33 cellular contexts compared by ENCODE assay signal in the genomic region with DNA sequence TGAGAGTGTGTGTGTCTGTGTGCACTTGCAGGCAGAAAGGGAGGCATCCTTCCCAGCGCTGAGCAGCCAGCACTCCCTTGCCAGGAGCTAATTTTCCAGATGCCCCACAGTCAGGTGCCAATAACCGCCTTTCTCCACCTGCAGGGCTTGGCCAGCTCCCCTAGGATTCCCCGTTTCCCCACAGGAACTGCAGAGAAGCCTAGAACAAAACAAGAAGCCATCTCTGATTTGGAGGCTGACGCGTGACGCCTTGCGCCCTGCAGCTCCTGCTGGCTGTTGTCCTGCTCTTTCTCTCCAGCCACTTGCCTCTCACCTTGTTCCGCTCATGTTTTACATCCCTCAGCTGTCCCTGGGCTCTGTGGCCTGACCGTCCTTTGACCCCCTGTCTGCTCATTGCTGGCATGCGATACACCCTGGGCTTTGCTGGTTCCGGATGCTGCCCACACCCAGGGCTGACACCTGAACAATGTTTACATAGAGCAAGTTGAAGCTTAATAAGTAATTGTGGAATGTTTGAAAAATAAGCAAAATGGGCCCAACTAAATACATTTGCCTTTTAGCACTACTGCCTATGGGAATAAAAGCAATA.
DNase-seq lines count a peak whose midpoint lies in the region; ATAC-seq and TF ChIP-seq lines count a peak whose summit lies in the region.
"Had no signal": no experiment of that assay in that cellular context is flagged by ENCODE, and none has a peak within 500 bp of the region (broad histone marks: within the 10 kb centered on the region; RNA-seq: fewer than 3 reads in every experiment).

No MANE protein-coding gene starts in this region.

- ATAC-seq in heart left ventricle (peak in 3 of 4 donors; percentile 16 to 73 (median 42)), GM21576 (IDR thresholded peaks at IDR 0.05; ENCODE audit: unreplicated experiment) (no peak)
- ATAC-seq: activated CD8-positive, alpha-beta memory T cell treated with anti-CD3 and anti-CD28 coated beads, Interleukin-2, amount 10 ng/mL, durations not matched to agents 7 days and 5 days; activated naive CD8-positive, alpha-beta T cell treated with anti-CD3 and anti-CD28 coated beads, Interleukin-2, amount 50 U/mL, for 24 hours; left colon; sciatic nerve had no signal

- DNase-seq in heart left ventricle (no peak), left ventricle myocardium inferior (no peak), kidney tubule cell (ENCODE audit: low spot score) (peak; percentile 65), Caco-2 (no peak)
- no peak for DNase-seq in effector CD8-positive, alpha-beta T cell (lab: John Stamatoyannopoulos, UW)
- no peak for DNase-seq in activated CD4-positive, alpha-beta T cell treated with anti-CD3 and anti-CD28 coated beads, Interleukin-2, amount 10 ng/mL, durations not matched to agents 24 days and 14 days
- DNase-seq: activated CD4-positive, alpha-beta T cell treated with anti-CD3 and anti-CD28 coated beads, Interleukin-2, amount 10 ng/mL, durations not matched to agents 7 days and 5 days; activated CD8-positive, alpha-beta memory T cell treated with anti-CD3 and anti-CD28 coated beads, Interleukin-2, amount 10 ng/mL, durations not matched to agents 7 days and 5 days; activated naive CD8-positive, alpha-beta T cell treated with anti-CD3 and anti-CD28 coated beads, Interleukin-2, amount 50 U/mL, for 24 hours; activated T-cell treated with anti-CD3 and anti-CD28 coated beads, Interleukin-2, amount 50 U/mL, for 48 hours; AML-193; CD4-positive, alpha-beta T cell; DMS53; effector CD4-positive, alpha-beta T cell; GDM1; H7; KBM-7; left colon; mesendoderm; MG63; NCI-H1417; NCI-H526; Peyer's patch; stimulated activated naive CD4-positive, alpha-beta T cell; SW 1271; T-helper 9 cell; testis; uterus had no signal

- H3K36me3 ChIP-seq in heart left ventricle (no peaks in the 10 kb centered on the region), left ventricle myocardium inferior (no peaks in the 10 kb centered on the region), Caco-2 (ENCODE audit: control insufficient read depth, insufficient read depth, low read length) (no peaks in the 10 kb centered on the region)
- H3K36me3 ChIP-seq: MG63, Peyer's patch, uterus had no signal

- peaks cover 2% of the 10 kb centered on the region for H3K27me3 Mint-ChIP-seq in brain
- H3K27me3 Mint-ChIP-seq in activated CD4-positive, alpha-beta T cell treated with anti-CD3 and anti-CD28 coated beads, Interleukin-2, amount 10 ng/mL, durations not matched to agents 24 days and 14 days, result no peaks in the 10 kb centered on the region
- peaks cover 16% of the 10 kb centered on the region for H3K27me3 Mint-ChIP-seq in Caco-2 (ENCODE audit: insufficient read depth, unreplicated experiment)
- H3K27me3 Mint-ChIP-seq: activated CD4-positive, alpha-beta T cell treated with anti-CD3 and anti-CD28 coated beads, Interleukin-2, amount 10 ng/mL, durations not matched to agents 7 days and 5 days had no signal

- H3K27ac Mint-ChIP-seq in brain (peak overlapping the region in 3 of 5 experiments; percentile 19 to 90 (median 54)), Caco-2 (ENCODE audit: unreplicated experiment) (no peak overlapping the region)
- no peak overlapping the region for H3K27ac Mint-ChIP-seq in activated CD4-positive, alpha-beta T cell treated with anti-CD3 and anti-CD28 coated beads, Interleukin-2, amount 10 ng/mL, durations not matched to agents 24 days and 14 days
- H3K27ac Mint-ChIP-seq: activated CD4-positive, alpha-beta T cell treated with anti-CD3 and anti-CD28 coated beads, Interleukin-2, amount 10 ng/mL, durations not matched to agents 7 days and 5 days; activated CD8-positive, alpha-beta memory T cell treated with anti-CD3 and anti-CD28 coated beads, Interleukin-2, amount 10 ng/mL, durations not matched to agents 7 days and 5 days; activated naive CD8-positive, alpha-beta T cell treated with anti-CD3 and anti-CD28 coated beads, Interleukin-2, amount 50 U/mL, for 24 hours; CD4-positive, alpha-beta T cell had no signal

- peaks cover 35% of the 10 kb centered on the region for H3K36me3 Mint-ChIP-seq in brain
- H3K36me3 Mint-ChIP-seq in activated CD4-positive, alpha-beta T cell treated with anti-CD3 and anti-CD28 coated beads, Interleukin-2, amount 10 ng/mL, durations not matched to agents 24 days and 14 days (ENCODE audit: low read depth), result no peaks in the 10 kb centered on the region
- no peaks in the 10 kb centered on the region for H3K36me3 Mint-ChIP-seq in Caco-2 (ENCODE audit: insufficient read depth, unreplicated experiment)
- H3K36me3 Mint-ChIP-seq: activated CD8-positive, alpha-beta memory T cell treated with anti-CD3 and anti-CD28 coated beads, Interleukin-2, amount 10 ng/mL, durations not matched to agents 7 days and 5 days had no signal

- H3K27ac ChIP-seq in heart left ventricle (no peak overlapping the region), left ventricle myocardium inferior (replicated peaks) (no peak overlapping the region)
- H3K27ac ChIP-seq: epithelial cell of prostate, Peyer's patch, testis, uterus, VCaP had no signal

- H3K4me1 ChIP-seq in heart left ventricle, result no peaks in the 10 kb centered on the region
- no peaks in the 10 kb centered on the region for H3K4me1 ChIP-seq in left ventricle myocardium inferior
- no peaks in the 10 kb centered on the region for H3K4me1 ChIP-seq in Caco-2
- H3K4me1 ChIP-seq: Peyer's patch, testis, uterus had no signal

- H3K27me3 ChIP-seq in heart left ventricle (no peaks in the 10 kb centered on the region), left ventricle myocardium inferior (ENCODE audit: low read depth) (no peaks in the 10 kb centered on the region), Caco-2 (replicated peaks; ENCODE audit: control insufficient read depth, insufficient read depth, low read length) (no peaks in the 10 kb centered on the region; the same call in 1 of the 2 replicates)
- H3K27me3 ChIP-seq: MG63, Peyer's patch, testis, uterus had no signal

- H3K4me3 Mint-ChIP-seq in brain (peak overlapping the region in 1 of 5 experiments; percentile 2), Caco-2 (ENCODE audit: unreplicated experiment) (no peak overlapping the region)
- H3K4me3 Mint-ChIP-seq in activated CD4-positive, alpha-beta T cell treated with anti-CD3 and anti-CD28 coated beads, Interleukin-2, amount 10 ng/mL, durations not matched to agents 24 days and 14 days, result no peak overlapping the region
- H3K4me3 Mint-ChIP-seq: activated CD4-positive, alpha-beta T cell treated with anti-CD3 and anti-CD28 coated beads, Interleukin-2, amount 10 ng/mL, durations not matched to agents 7 days and 5 days; activated CD8-positive, alpha-beta memory T cell treated with anti-CD3 and anti-CD28 coated beads, Interleukin-2, amount 10 ng/mL, durations not matched to agents 7 days and 5 days; activated naive CD8-positive, alpha-beta T cell treated with anti-CD3 and anti-CD28 coated beads, Interleukin-2, amount 50 U/mL, for 24 hours; CD4-positive, alpha-beta T cell had no signal

- no peak for TF ChIP-seq CTCF in heart left ventricle (IDR thresholded peaks at IDR 0.05)
- no peak for TF ChIP-seq CTCF in left ventricle myocardium inferior (IDR thresholded peaks at IDR 0.05; ENCODE audit: borderline replicate concordance)
- TF ChIP-seq CTCF in brain (conservative IDR thresholded peaks at IDR 0.05), result no peak
- no peak for TF ChIP-seq CTCF in Caco-2 (IDR thresholded peaks at IDR 0.05; ENCODE audit: insufficient read depth in 1 of 2, low read depth in 1 of 2, low read length in 1 of 2, severe bottlenecking in 1 of 2, unreplicated experiment in 1 of 2)

- intact Hi-C loops in heart left ventricle (cut with DNase I), result no loop called here
- intact Hi-C loops in left ventricle myocardium inferior (cut with micrococcal nuclease), result no loop called here
- intact Hi-C loops in activated CD4-positive, alpha-beta T cell treated with anti-CD3 and anti-CD28 coated beads, Interleukin-2, amount 10 ng/mL, durations not matched to agents 24 days and 14 days (cut with micrococcal nuclease), result no loop called here
- intact Hi-C loops in Caco-2 (cut with micrococcal nuclease; ENCODE audit: unreplicated experiment), result no loop called here

- H3K9me3 Mint-ChIP-seq in brain, result peaks cover 0 to 4% (median 0%) of the 10 kb centered on the region in 5 experiments
- peaks cover 3% of the 10 kb centered on the region for H3K9me3 Mint-ChIP-seq in activated CD4-positive, alpha-beta T cell treated with anti-CD3 and anti-CD28 coated beads, Interleukin-2, amount 10 ng/mL, durations not matched to agents 24 days and 14 days
- H3K9me3 Mint-ChIP-seq in Caco-2 (ENCODE audit: unreplicated experiment), result no peaks in the 10 kb centered on the region
- H3K9me3 Mint-ChIP-seq: activated CD4-positive, alpha-beta T cell treated with anti-CD3 and anti-CD28 coated beads, Interleukin-2, amount 10 ng/mL, durations not matched to agents 7 days and 5 days; activated naive CD8-positive, alpha-beta T cell treated with anti-CD3 and anti-CD28 coated beads, Interleukin-2, amount 50 U/mL, for 24 hours had no signal

- H3K4me1 Mint-ChIP-seq in brain (peaks cover 41% of the 10 kb centered on the region), Caco-2 (ENCODE audit: low read depth, unreplicated experiment) (no peaks in the 10 kb centered on the region)
- H3K4me1 Mint-ChIP-seq in activated CD4-positive, alpha-beta T cell treated with anti-CD3 and anti-CD28 coated beads, Interleukin-2, amount 10 ng/mL, durations not matched to agents 24 days and 14 days, result no peaks in the 10 kb centered on the region
- H3K4me1 Mint-ChIP-seq: activated CD4-positive, alpha-beta T cell treated with anti-CD3 and anti-CD28 coated beads, Interleukin-2, amount 10 ng/mL, durations not matched to agents 7 days and 5 days; activated naive CD8-positive, alpha-beta T cell treated with anti-CD3 and anti-CD28 coated beads, Interleukin-2, amount 50 U/mL, for 24 hours had no signal

- CTCF ChIA-PET in Caco-2 (lab: Charles Lee), result no interaction called here

- H3K9me3 ChIP-seq in heart left ventricle, result peaks cover 0 to 4% (median 0%) of the 10 kb centered on the region in 12 donors
- H3K9me3 ChIP-seq in left ventricle myocardium inferior (replicated peaks), result no peaks in the 10 kb centered on the region
- no peaks in the 10 kb centered on the region for H3K9me3 ChIP-seq in Caco-2
- H3K9me3 ChIP-seq: MG63, Peyer's patch, testis, uterus had no signal

- H3K4me3 ChIP-seq in heart left ventricle, result no peak overlapping the region
- H3K4me3 ChIP-seq in left ventricle myocardium inferior, result no peak overlapping the region
- no peak overlapping the region for H3K4me3 ChIP-seq in Caco-2 (ENCODE audit: low read depth, low read length)
- H3K4me3 ChIP-seq: MG63, Peyer's patch, testis, uterus had no signal

- POLR2A ChIA-PET in Caco-2 (lab: Charles Lee), result no interaction called here

- BruUV-seq in Caco-2 (replicated peaks; lab: Mats Ljungman, UMichigan), result no TSS peak

- TF ChIP-seq POLR2A in heart left ventricle (IDR thresholded peaks at IDR 0.05), result no peak

- WGBS in heart left ventricle, 4 donors, result 62 to 68% (median 66%) methylated on average over 11 of the region's 11 CpGs

Comparison
In these comparisons a context has a peak if more than half of its experiments do, and no peak if none do; other contexts are left out.
1. H3K27ac Mint-ChIP-seq: peak in brain (3 of 5); none in activated CD4-positive, alpha-beta T cell treated with anti-CD3 and anti-CD28 coated beads, Interleukin-2, amount 10 ng/mL, durations not matched to agents 24 days and 14 days (single experiment) and Caco-2 (single experiment).